In genomic region chr10:30228638-30229037, GRCh38 we compare ENCODE assay signal across 22 cellular contexts.
DNase-seq lines count a peak whose midpoint lies in the region; ATAC-seq and TF ChIP-seq lines count a peak whose summit lies in the region.
"Had no signal": no experiment of that assay in that cellular context is flagged by ENCODE, and none has a peak within 500 bp of the region (broad histone marks: within the 10 kb centered on the region; RNA-seq: fewer than 3 reads in every experiment).

No MANE protein-coding gene starts in this region.

- H3K27ac ChIP-seq in thoracic aorta, result no peak overlapping the region
- H3K27ac ChIP-seq in PC-3 (ENCODE audit: low read length), result no peak overlapping the region
- H3K27ac ChIP-seq: 22Rv1, SJCRH30 had no signal

- TF ChIP-seq CTCF in activated CD8-positive, alpha-beta T cell treated with anti-CD3 and anti-CD28 coated beads for 36 hours (IDR thresholded peaks at IDR 0.05), result no peak
- TF ChIP-seq CTCF in NB4 (IDR thresholded peaks at IDR 0.05; ENCODE audit: low read depth, low read length), result no peak
- TF ChIP-seq CTCF in fibroblast of the aortic adventitia (IDR thresholded peaks at IDR 0.05; ENCODE audit: insufficient read depth, low read length), result no peak
- TF ChIP-seq CTCF in thoracic aorta (IDR thresholded peaks at IDR 0.05), result no peak
- no peak for TF ChIP-seq CTCF in PC-3 (conservative IDR thresholded peaks at IDR 0.05; ENCODE audit: low read depth, low read length)

- DNase-seq in activated CD8-positive, alpha-beta T cell treated with anti-CD3 and anti-CD28 coated beads, Interleukin-2, amount 10 ng/mL, durations not matched to agents 7 days and 5 days, result no peak
- no peak for DNase-seq in activated CD8-positive, alpha-beta T cell treated with anti-CD3 and anti-CD28 coated beads for 36 hours
- DNase-seq in NB4 (ENCODE audit: low read depth) (peak; percentile 32), fibroblast of the aortic adventitia (ENCODE audit: low read depth) (peak; percentile 12), thoracic aorta (ENCODE audit: low spot score) (no peak), PC-3 (no peak), HuH-7 (ENCODE audit: low spot score) (no peak)
- DNase-seq: BE2C; CD8-positive, alpha-beta T cell; DMS79 treated with DMSO at 0.1 percent for 48 hours; HFFc6; NCI-H1417; NCI-H2029; NCI-H2171; NCI-H446 treated with DMSO at 0.1 percent for 48 hours; NCI-H748 treated with DMSO at 0.1 percent for 48 hours; OCI-M1; RPMI8226; SJCRH30 had no signal

- CTCF ChIA-PET in activated CD8-positive, alpha-beta T cell treated with anti-CD3 and anti-CD28 coated beads, Interleukin-2, amount 10 ng/mL, durations not matched to agents 7 days and 5 days (lab: Charles Lee), result interaction anchor here (1.1 to 1.3 kb wide), 2 partner anchors 230 to 353 kb away, joined by 4 to 5 read pairs; no protein-coding TSS in a partner anchor
- CTCF ChIA-PET in activated CD8-positive, alpha-beta T cell treated with anti-CD3 and anti-CD28 coated beads for 36 hours (lab: Charles Lee), result interaction anchor here (1.2 kb wide), 1 partner anchor 13 kb away, joined by 3 read pairs; no protein-coding TSS in a partner anchor
- CTCF ChIA-PET in PC-3 (lab: Charles Lee), result no interaction called here

- H3K4me3 ChIP-seq in NB4 (ENCODE audit: low read depth, low read length) (no peak overlapping the region), fibroblast of the aortic adventitia (ENCODE audit: low read depth, low read length) (no peak overlapping the region), thoracic aorta (no peak overlapping the region), PC-3 (ENCODE audit: low read length) (no peak overlapping the region)
- H3K4me3 ChIP-seq: GM12878, SJCRH30 had no signal

- no peaks in the 10 kb centered on the region for H3F3A ChIP-seq in PC-3 (ENCODE audit: low read length, unreplicated experiment)

- no peaks in the 10 kb centered on the region for H3K9me3 ChIP-seq in thoracic aorta
- no peaks in the 10 kb centered on the region for H3K9me3 ChIP-seq in PC-3 (ENCODE audit: low read length)
- H3K9me3 ChIP-seq: BE2C, SJCRH30 had no signal

- peaks cover 8% of the 10 kb centered on the region for H3K27me3 Mint-ChIP-seq in activated CD8-positive, alpha-beta T cell treated with anti-CD3 and anti-CD28 coated beads, Interleukin-2, amount 10 ng/mL, durations not matched to agents 7 days and 5 days (ENCODE audit: low read depth)
- H3K27me3 Mint-ChIP-seq in activated CD8-positive, alpha-beta T cell treated with anti-CD3 and anti-CD28 coated beads for 36 hours, result peaks cover 14% of the 10 kb centered on the region

- no peaks in the 10 kb centered on the region for H3K9me3 Mint-ChIP-seq in activated CD8-positive, alpha-beta T cell treated with anti-CD3 and anti-CD28 coated beads, Interleukin-2, amount 10 ng/mL, durations not matched to agents 7 days and 5 days (ENCODE audit: insufficient read depth)
- no peaks in the 10 kb centered on the region for H3K9me3 Mint-ChIP-seq in activated CD8-positive, alpha-beta T cell treated with anti-CD3 and anti-CD28 coated beads for 36 hours
- H3K9me3 Mint-ChIP-seq: CD8-positive, alpha-beta T cell; HFFc6 had no signal

- H3K27ac Mint-ChIP-seq in activated CD8-positive, alpha-beta T cell treated with anti-CD3 and anti-CD28 coated beads, Interleukin-2, amount 10 ng/mL, durations not matched to agents 7 days and 5 days, result peak overlapping the region; percentile 33
- no peak overlapping the region for H3K27ac Mint-ChIP-seq in activated CD8-positive, alpha-beta T cell treated with anti-CD3 and anti-CD28 coated beads for 36 hours
- H3K27ac Mint-ChIP-seq: CD8-positive, alpha-beta T cell; HFFc6 had no signal

- intact Hi-C loops in activated CD8-positive, alpha-beta T cell treated with anti-CD3 and anti-CD28 coated beads for 36 hours (cut with micrococcal nuclease), result no loop called here
- intact Hi-C loops in PC-3 (cut with micrococcal nuclease), result no loop called here

- H4K20me1 ChIP-seq in PC-3 (ENCODE audit: low read length), result no peaks in the 10 kb centered on the region

- no peaks in the 10 kb centered on the region for H3K27me3 ChIP-seq in thoracic aorta (replicated peaks; ENCODE audit: insufficient read depth)
- H3K27me3 ChIP-seq in PC-3 (ENCODE audit: low read length), result no peaks in the 10 kb centered on the region
- H3K27me3 ChIP-seq: BE2C, SJCRH30 had no signal

- H3K4me3 Mint-ChIP-seq in activated CD8-positive, alpha-beta T cell treated with anti-CD3 and anti-CD28 coated beads, Interleukin-2, amount 10 ng/mL, durations not matched to agents 7 days and 5 days, result no peak overlapping the region
- no peak overlapping the region for H3K4me3 Mint-ChIP-seq in activated CD8-positive, alpha-beta T cell treated with anti-CD3 and anti-CD28 coated beads for 36 hours
- H3K4me3 Mint-ChIP-seq: CD8-positive, alpha-beta T cell; HFFc6 had no signal

- no peaks in the 10 kb centered on the region for H3K79me2 ChIP-seq in PC-3 (ENCODE audit: low read length)

- TF ChIP-seq POLR2A in NB4 (IDR thresholded peaks at IDR 0.05; ENCODE audit: extremely low read depth, insufficient read length), result no peak

- H3K9ac ChIP-seq in PC-3 (ENCODE audit: low read length), result no peak overlapping the region

- H2AFZ ChIP-seq in PC-3 (ENCODE audit: low read length), result no peak overlapping the region

- no TSS peak for BruUV-seq in PC-3 (replicated peaks; lab: Mats Ljungman, UMichigan)

- POLR2A ChIA-PET in activated CD8-positive, alpha-beta T cell treated with anti-CD3 and anti-CD28 coated beads, Interleukin-2, amount 10 ng/mL, durations not matched to agents 7 days and 5 days (lab: Charles Lee), result no interaction called here
- POLR2A ChIA-PET in activated CD8-positive, alpha-beta T cell treated with anti-CD3 and anti-CD28 coated beads for 36 hours (lab: Charles Lee), result no interaction called here
- POLR2A ChIA-PET in PC-3 (lab: Charles Lee; ENCODE audit: unreplicated experiment), result no interaction called here

- no peak for ATAC-seq in activated CD8-positive, alpha-beta T cell treated with anti-CD3 and anti-CD28 coated beads, Interleukin-2, amount 10 ng/mL, durations not matched to agents 7 days and 5 days
- no peak for ATAC-seq in activated CD8-positive, alpha-beta T cell treated with anti-CD3 and anti-CD28 coated beads for 36 hours
- ATAC-seq in thoracic aorta (ENCODE audit: insufficient number of reproducible peaks, low FRiP score, low read depth), result peak; percentile 11
- no peak for ATAC-seq in GM19395 (IDR thresholded peaks at IDR 0.05; ENCODE audit: unreplicated experiment)
- ATAC-seq in PC-3, result no peak
- ATAC-seq: CD8-positive, alpha-beta T cell; GM12878 had no signal

- H3K4me2 ChIP-seq in PC-3 (ENCODE audit: low read length), result no peak overlapping the region

- H3K4me1 ChIP-seq in thoracic aorta (ENCODE audit: control insufficient read depth in 1 of 2, low read depth in 2 of 2), result peaks cover 14 to 31% of the 10 kb centered on the region in 2 donors
- no peaks in the 10 kb centered on the region for H3K4me1 ChIP-seq in PC-3 (ENCODE audit: insufficient read depth, low read length)
- H3K4me1 ChIP-seq: BE2C, SJCRH30 had no signal

- H3K36me3 ChIP-seq in thoracic aorta (no peaks in the 10 kb centered on the region), PC-3 (ENCODE audit: low read depth, low read length) (no peaks in the 10 kb centered on the region)
- H3K36me3 ChIP-seq: BE2C, SJCRH30 had no signal

- H3K36me3 Mint-ChIP-seq in activated CD8-positive, alpha-beta T cell treated with anti-CD3 and anti-CD28 coated beads, Interleukin-2, amount 10 ng/mL, durations not matched to agents 7 days and 5 days (ENCODE audit: low read depth), result peaks cover 2% of the 10 kb centered on the region
- no peaks in the 10 kb centered on the region for H3K36me3 Mint-ChIP-seq in activated CD8-positive, alpha-beta T cell treated with anti-CD3 and anti-CD28 coated beads for 36 hours (ENCODE audit: low read depth)
- H3K36me3 Mint-ChIP-seq: CD8-positive, alpha-beta T cell had no signal

- H3K9me2 ChIP-seq in PC-3 (replicated peaks; ENCODE audit: low read length), result no peaks in the 10 kb centered on the region

- peaks cover 18% of the 10 kb centered on the region for H3K4me1 Mint-ChIP-seq in activated CD8-positive, alpha-beta T cell treated with anti-CD3 and anti-CD28 coated beads, Interleukin-2, amount 10 ng/mL, durations not matched to agents 7 days and 5 days (ENCODE audit: low read depth)
- peaks cover 2% of the 10 kb centered on the region for H3K4me1 Mint-ChIP-seq in activated CD8-positive, alpha-beta T cell treated with anti-CD3 and anti-CD28 coated beads for 36 hours (ENCODE audit: low read depth)

Comparison
In these comparisons a context has a peak if more than half of its experiments do, and no peak if none do; other contexts are left out.
1. DNase-seq: peak in NB4 (single experiment) and fibroblast of the aortic adventitia (single experiment); none in activated CD8-positive, alpha-beta T cell treated with anti-CD3 and anti-CD28 coated beads, Interleukin-2, amount 10 ng/mL, durations not matched to agents 7 days and 5 days (single experiment), activated CD8-positive, alpha-beta T cell treated with anti-CD3 and anti-CD28 coated beads for 36 hours (single experiment), thoracic aorta (single experiment), PC-3 (single experiment) and HuH-7 (single experiment).